Comparison of ENCODE assay signal across 21 cellular contexts in the genomic region with DNA sequence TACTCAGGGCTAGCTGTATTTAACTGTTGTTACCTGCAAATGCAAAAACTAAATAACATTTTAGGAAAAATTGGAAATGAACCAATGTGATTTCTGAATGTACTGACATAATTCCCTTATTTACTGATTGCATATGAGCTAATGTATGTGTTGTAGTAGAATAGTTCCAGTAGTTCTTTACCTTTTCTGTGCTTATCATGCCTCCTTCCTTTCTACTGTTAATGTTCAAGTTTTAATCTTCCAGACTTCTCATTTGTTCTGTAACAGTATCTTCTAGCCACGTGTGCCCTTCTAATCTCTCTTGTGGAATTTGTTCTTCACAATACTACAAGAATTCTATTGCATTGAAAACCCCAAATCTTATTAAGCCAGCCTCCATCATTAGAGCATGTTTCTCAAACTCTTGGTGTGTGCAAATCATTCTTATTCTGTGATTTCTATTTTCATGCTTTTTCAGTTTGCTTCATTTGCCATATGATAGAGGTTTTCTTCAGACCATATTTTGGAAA. TPM values are rescaled to one million over a fixed set of nuclear protein-coding genes. Genes with fewer than 3 reads are reported as not detected.
DNase-seq lines count a peak whose midpoint lies in the region; ATAC-seq and TF ChIP-seq lines count a peak whose summit lies in the region.
"Had no signal": no experiment of that assay in that cellular context is flagged by ENCODE, and none has a peak within 500 bp of the region (broad histone marks: within the 10 kb centered on the region; RNA-seq: fewer than 3 reads in every experiment).

No MANE protein-coding gene starts in this region.

- ATAC-seq in natural killer cell = no peak
- ATAC-seq in natural killer cell treated with Interleukin-12 subunit alpha and Interleukin-12 subunit beta and Interleukin-15 and Interleukin-18, amount 100 ng/mL, for 72 hours = no peak
- ATAC-seq in HG02588 (IDR thresholded peaks at IDR 0.05; ENCODE audit: unreplicated experiment) = no peak
- ATAC-seq: activated CD8-positive, alpha-beta memory T cell treated with anti-CD3 and anti-CD28 coated beads, Interleukin-2, amount 10 ng/mL, durations not matched to agents 7 days and 5 days; heart left ventricle; left lobe of liver; sciatic nerve had no signal

- DNase-seq in natural killer cell (no peak), hepatocyte (ENCODE audit: low spot score) (no peak)
- DNase-seq in natural killer cell treated with Interleukin-12 subunit alpha and Interleukin-12 subunit beta and Interleukin-15 and Interleukin-18, amount 100 ng/mL, for 72 hours (ENCODE audit: low spot score) = no peak
- no peak for DNase-seq in activated CD4-positive, CD25-positive, alpha-beta regulatory T cell treated with anti-CD3 and anti-CD28 coated beads, Interleukin-2, amount 50 U/mL, for 72 hours
- no peak for DNase-seq in stimulated activated CD8-positive, alpha-beta memory T cell treated with anti-CD3 and anti-CD28 coated beads, Interleukin-4, amount 100 ng/mL, for 48 hours
- DNase-seq: activated CD4-positive, alpha-beta T cell treated with anti-CD3 and anti-CD28 coated beads for 4 hours; activated CD8-positive, alpha-beta memory T cell treated with anti-CD3 and anti-CD28 coated beads, Interleukin-2, amount 10 ng/mL, durations not matched to agents 7 days and 5 days; dermis blood vessel endothelial cell; DMS53; HCEC 1CT; heart left ventricle; KG1; NCI-H1694 treated with DMSO at 0.1 percent for 48 hours; NCI-H526 treated with DMSO at 0.1 percent for 48 hours; posterior cingulate gyrus; substantia nigra; upper lobe of right lung had no signal

- H3K4me3 ChIP-seq in SU-DHL-6 (ENCODE audit: insufficient read depth, low read length, poor library complexity, severe bottlenecking) (no peak overlapping the region), hepatocyte (no peak overlapping the region)
- H3K4me3 ChIP-seq: heart left ventricle, upper lobe of right lung had no signal

- H4K20me1 ChIP-seq in SU-DHL-6 (ENCODE audit: low read depth, low read length) (peaks cover 66% of the 10 kb centered on the region), hepatocyte (ENCODE audit: insufficient read depth, poor library complexity, severe bottlenecking) (peaks cover 90% of the 10 kb centered on the region)

- 0 out of 2 replicates have a peak overlapping the region, but pooled peaks have one; percentile 7 for H3K9ac ChIP-seq in SU-DHL-6 (ENCODE audit: low read length)

- TF ChIP-seq CTCF in natural killer cell (IDR thresholded peaks at IDR 0.05) = no peak
- TF ChIP-seq CTCF in SU-DHL-6 (IDR thresholded peaks at IDR 0.05; ENCODE audit: insufficient read depth, low read length, poor library complexity, severe bottlenecking) = no peak
- TF ChIP-seq CTCF in hepatocyte (IDR thresholded peaks at IDR 0.05; ENCODE audit: poor library complexity) = no peak

- H3K27ac ChIP-seq in SU-DHL-6 (ENCODE audit: low read depth, low read length) = peak overlapping the region; percentile 86
- H3K27ac ChIP-seq in hepatocyte = no peak overlapping the region
- H3K27ac ChIP-seq: heart left ventricle, upper lobe of right lung had no signal

- H3K4me1 Mint-ChIP-seq in natural killer cell = peaks cover 64 to 72% of the 10 kb centered on the region in 2 donors
- H3K4me1 Mint-ChIP-seq in natural killer cell treated with Interleukin-12 subunit alpha and Interleukin-12 subunit beta and Interleukin-15 and Interleukin-18, amount 100 ng/mL, for 72 hours (ENCODE audit: low read depth in 2 of 2) = peaks cover 44 to 56% of the 10 kb centered on the region in 2 donors

- peaks cover 64% of the 10 kb centered on the region for H3F3A ChIP-seq in SU-DHL-6 (ENCODE audit: insufficient read depth)

- H3K4me1 ChIP-seq in hepatocyte (ENCODE audit: insufficient read depth) = peaks cover 22% of the 10 kb centered on the region

- no peaks in the 10 kb centered on the region for H3K27me3 ChIP-seq in SU-DHL-6 (ENCODE audit: low read length)
- H3K27me3 ChIP-seq in hepatocyte = no peaks in the 10 kb centered on the region
- H3K27me3 ChIP-seq: heart left ventricle, upper lobe of right lung had no signal

- no peaks in the 10 kb centered on the region for H3K36me3 Mint-ChIP-seq in natural killer cell
- H3K36me3 Mint-ChIP-seq in natural killer cell treated with Interleukin-12 subunit alpha and Interleukin-12 subunit beta and Interleukin-15 and Interleukin-18, amount 100 ng/mL, for 72 hours = no peaks in the 10 kb centered on the region

- H3K4me3 Mint-ChIP-seq in natural killer cell = peak overlapping the region; percentile 4
- H3K4me3 Mint-ChIP-seq in natural killer cell treated with Interleukin-12 subunit alpha and Interleukin-12 subunit beta and Interleukin-15 and Interleukin-18, amount 100 ng/mL, for 72 hours = no peak overlapping the region
- H3K4me3 Mint-ChIP-seq: activated CD8-positive, alpha-beta memory T cell treated with anti-CD3 and anti-CD28 coated beads, Interleukin-2, amount 10 ng/mL, durations not matched to agents 7 days and 5 days had no signal

- peaks cover 100% of the 10 kb centered on the region for H3K79me2 ChIP-seq in SU-DHL-6 (ENCODE audit: insufficient read depth, low read length)
- peaks cover 98% of the 10 kb centered on the region for H3K79me2 ChIP-seq in hepatocyte

- peaks cover 14% of the 10 kb centered on the region for H3K36me3 ChIP-seq in SU-DHL-6 (ENCODE audit: low read length)
- H3K36me3 ChIP-seq in hepatocyte (replicated peaks; ENCODE audit: insufficient read depth, low read depth) = no peaks in the 10 kb centered on the region

- H2AFZ ChIP-seq in SU-DHL-6 (ENCODE audit: low read depth, low read length, severe bottlenecking) = no peak overlapping the region
- H2AFZ ChIP-seq in hepatocyte = no peak overlapping the region

- intact Hi-C loops in natural killer cell (cut with micrococcal nuclease) = no loop called here

- H3K27me3 Mint-ChIP-seq in natural killer cell (ENCODE audit: low read depth in 2 of 2) = no peaks in the 10 kb centered on the region
- no peaks in the 10 kb centered on the region for H3K27me3 Mint-ChIP-seq in natural killer cell treated with Interleukin-12 subunit alpha and Interleukin-12 subunit beta and Interleukin-15 and Interleukin-18, amount 100 ng/mL, for 72 hours
- H3K27me3 Mint-ChIP-seq: activated CD8-positive, alpha-beta memory T cell treated with anti-CD3 and anti-CD28 coated beads, Interleukin-2, amount 10 ng/mL, durations not matched to agents 7 days and 5 days had no signal

- 16% methylated on average over 1 of the region's 1 CpG for WGBS in hepatocyte (ENCODE audit: low lambda C conversion rate, missing lambda C conversion rate)

- no peaks in the 10 kb centered on the region for H3K9me3 Mint-ChIP-seq in natural killer cell
- no peaks in the 10 kb centered on the region for H3K9me3 Mint-ChIP-seq in natural killer cell treated with Interleukin-12 subunit alpha and Interleukin-12 subunit beta and Interleukin-15 and Interleukin-18, amount 100 ng/mL, for 72 hours

- peak overlapping the region; percentile 58 to 89 for H3K27ac Mint-ChIP-seq in natural killer cell
- peak overlapping the region in 1 of 2 donors; percentile 7 for H3K27ac Mint-ChIP-seq in natural killer cell treated with Interleukin-12 subunit alpha and Interleukin-12 subunit beta and Interleukin-15 and Interleukin-18, amount 100 ng/mL, for 72 hours
- H3K27ac Mint-ChIP-seq: activated CD8-positive, alpha-beta memory T cell treated with anti-CD3 and anti-CD28 coated beads, Interleukin-2, amount 10 ng/mL, durations not matched to agents 7 days and 5 days had no signal

- H3K9me2 ChIP-seq in SU-DHL-6 (replicated peaks; ENCODE audit: insufficient read depth, low read length) (no peaks in the 10 kb centered on the region), hepatocyte (replicated peaks; ENCODE audit: insufficient read depth) (no peaks in the 10 kb centered on the region)

- no peaks in the 10 kb centered on the region for H3K9me3 ChIP-seq in SU-DHL-6 (ENCODE audit: insufficient read depth, low read length)
- no peaks in the 10 kb centered on the region for H3K9me3 ChIP-seq in hepatocyte (ENCODE audit: low read depth)
- H3K9me3 ChIP-seq: heart left ventricle, upper lobe of right lung had no signal

- H3K4me2 ChIP-seq in SU-DHL-6 (ENCODE audit: low read depth, low read length, poor library complexity, severe bottlenecking) (peak overlapping the region; percentile 58), hepatocyte (peak overlapping the region; percentile 9)

RNA-seq across cellular contexts. Expression of a gene that starts 17.7 kb away (rescaled TPM):
- 100 to 1,000 TPM; 201 to 246 (median 202) TPM for total RNA-seq in natural killer cell
- 100 to 1,000 TPM; 119 to 135 TPM for total RNA-seq in natural killer cell treated with Interleukin-12 subunit alpha and Interleukin-12 subunit beta and Interleukin-15 and Interleukin-18, amount 100 ng/mL, for 72 hours
- total RNA-seq in hepatocyte = 81.0 and 96.5 TPM in 2 replicates
- 59.9 and 64.7 TPM in 2 replicates for polyA plus RNA-seq in hepatocyte
